ENCODE assay signal across 12 cellular contexts in genomic region chr7:2193120-2193519, GRCh38. TPM values are rescaled to one million over a fixed set of nuclear protein-coding genes. Genes with fewer than 3 reads are reported as not detected.
DNase-seq lines count a peak whose midpoint lies in the region; ATAC-seq and TF ChIP-seq lines count a peak whose summit lies in the region.
"Had no signal": no experiment of that assay in that cellular context is flagged by ENCODE, and none has a peak within 500 bp of the region (broad histone marks: within the 10 kb centered on the region; RNA-seq: fewer than 3 reads in every experiment).

No MANE protein-coding gene starts in this region.

- peaks cover 16% of the 10 kb centered on the region for H3K36me3 ChIP-seq in SJCRH30
- no peaks in the 10 kb centered on the region for H3K36me3 ChIP-seq in gastrocnemius medialis
- peaks cover 3% of the 10 kb centered on the region for H3K36me3 ChIP-seq in effector memory CD4-positive, alpha-beta T cell (ENCODE audit: control insufficient read depth, insufficient read depth, low read length)
- H3K36me3 ChIP-seq in brain microvascular endothelial cell (replicated peaks) = peaks cover 3% of the 10 kb centered on the region

- H3K27me3 ChIP-seq in SJCRH30 (no peaks in the 10 kb centered on the region), gastrocnemius medialis (no peaks in the 10 kb centered on the region), brain microvascular endothelial cell (replicated peaks) (no peaks in the 10 kb centered on the region)
- no peaks in the 10 kb centered on the region for H3K27me3 ChIP-seq in effector memory CD4-positive, alpha-beta T cell (replicated peaks; ENCODE audit: control insufficient read depth, insufficient read depth, low read length, poor library complexity, severe bottlenecking)

- H3K9me3 ChIP-seq in SJCRH30 (replicated peaks) (peaks cover 8% of the 10 kb centered on the region), gastrocnemius medialis (no peaks in the 10 kb centered on the region)
- H3K9me3 ChIP-seq in effector memory CD4-positive, alpha-beta T cell (ENCODE audit: control insufficient read depth, low read length) = no peaks in the 10 kb centered on the region

- H3K4me3 ChIP-seq in SJCRH30 = peak overlapping the region; percentile 14
- H3K4me3 ChIP-seq in gastrocnemius medialis = no peak overlapping the region
- H3K4me3 ChIP-seq in effector memory CD4-positive, alpha-beta T cell (ENCODE audit: insufficient read depth, low read depth, low read length, poor library complexity, severe bottlenecking) = no peak overlapping the region
- H3K4me3 ChIP-seq in brain microvascular endothelial cell (ENCODE audit: low read depth, low read length) = no peak overlapping the region

- in situ Hi-C loops in gastrocnemius medialis (cut with MboI; ENCODE audit: low sequenced_read_pairs in 4 of 4) (no loop called here), brain microvascular endothelial cell (cut with HindIII; ENCODE audit: low pct_ligation_motif_present, low sequenced_read_pairs) (no loop called here)

- peaks cover 8% of the 10 kb centered on the region for H3K4me1 ChIP-seq in SJCRH30
- H3K4me1 ChIP-seq in gastrocnemius medialis = peaks cover 35 to 43% of the 10 kb centered on the region in 2 donors
- no peaks in the 10 kb centered on the region for H3K4me1 ChIP-seq in effector memory CD4-positive, alpha-beta T cell (ENCODE audit: control insufficient read depth, insufficient read depth, low read length, poor library complexity, severe bottlenecking)

- ATAC-seq in gastrocnemius medialis = peak; percentile 80 to 85

- TF ChIP-seq POLR2A in gastrocnemius medialis (IDR thresholded peaks at IDR 0.05) = no peak

- intact Hi-C loops in gastrocnemius medialis (cut with DNase I; ENCODE audit: low total_unique reads) = loop anchor here (2.0 to 10.0 kb wide), 3 partner anchors 18 to 618 kb away; partner anchors contain the start of gene PSMG3

- DNase-seq in DMS79 treated with DMSO at 0.1 percent for 48 hours (lab: John Stamatoyannopoulos, UW) (peak; percentile 91), NCI-H187 treated with DMSO at 0.1 percent for 48 hours (lab: John Stamatoyannopoulos, UW) (peak; percentile 73), SJCRH30 (peak; percentile 94 to 97), gastrocnemius medialis (peak; percentile 86 to 88), brain microvascular endothelial cell (no peak), HPDE6-E6E7 (ENCODE audit: extremely low spot score) (no peak)
- no peak for DNase-seq in effector memory CD4-positive, alpha-beta T cell
- DNase-seq: activated CD8-positive, alpha-beta memory T cell treated with anti-CD3 and anti-CD28 coated beads, Interleukin-2, amount 50 U/mL, for 4 hours; activated naive CD8-positive, alpha-beta T cell treated with anti-CD3 and anti-CD28 coated beads for 36 hours; C1 segment of cervical spinal cord; cerebellar nuclear complex; trophoblast cell had no signal

- TF ChIP-seq CTCF in gastrocnemius medialis (IDR thresholded peaks at IDR 0.05 in 4 of 5, conservative IDR thresholded peaks at IDR 0.05 in 1 of 5) (no peak), brain microvascular endothelial cell (IDR thresholded peaks at IDR 0.05; ENCODE audit: low read depth, low read length, missing control alignments) (no peak)

- peak overlapping the region; percentile 20 for H3K27ac ChIP-seq in SJCRH30
- peak overlapping the region; percentile 39 to 74 (median 58) for H3K27ac ChIP-seq in gastrocnemius medialis
- H3K27ac ChIP-seq in effector memory CD4-positive, alpha-beta T cell (ENCODE audit: insufficient read depth, low read length, poor library complexity, severe bottlenecking) = no peak overlapping the region
- no peak overlapping the region for H3K27ac ChIP-seq in brain microvascular endothelial cell

RNA-seq across cellular contexts. Expression of gene MAD1L1, which starts 39.6 kb away (rescaled TPM):
- total RNA-seq in SJCRH30 (2014; rRNA removed; shearing (Covaris generic)) = 25.9 and 31.5 TPM in 2 replicates
- 10 to 100 TPM; 19.7 to 32.4 (median 22.7) TPM for total RNA-seq in gastrocnemius medialis

RNA-seq across cellular contexts. Expression of gene MRM2, which starts 48.9 kb away (rescaled TPM):
- 39.6 and 42.4 TPM in 2 replicates for total RNA-seq in SJCRH30 (2014; rRNA removed; shearing (Covaris generic))
- total RNA-seq in gastrocnemius medialis = 10 to 100 TPM; 14.1 to 41.7 (median 16.9) TPM

RNA-seq across cellular contexts. Expression of gene NUDT1, which starts 48.9 kb away (rescaled TPM):
- 71.2 and 91.3 TPM in 2 replicates for total RNA-seq in SJCRH30 (2014; rRNA removed; shearing (Covaris generic))
- 10 to 100 TPM; 14.7 to 22.5 (median 18.1) TPM for total RNA-seq in gastrocnemius medialis

Comparison
In these comparisons a context has a peak if more than half of its experiments do, and no peak if none do; other contexts are left out.
1. DNase-seq: peak in DMS79 treated with DMSO at 0.1 percent for 48 hours (single experiment), NCI-H187 treated with DMSO at 0.1 percent for 48 hours (single experiment), SJCRH30 (2 of 2) and gastrocnemius medialis (2 of 2); none in effector memory CD4-positive, alpha-beta T cell (0 of 3), brain microvascular endothelial cell (single experiment) and HPDE6-E6E7 (single experiment).
2. H3K27ac ChIP-seq: peak in SJCRH30 (single experiment) and gastrocnemius medialis (4 of 4); none in effector memory CD4-positive, alpha-beta T cell (single experiment) and brain microvascular endothelial cell (single experiment).